Comparison of ENCODE assay signal across 13 cellular contexts in the genomic region with DNA sequence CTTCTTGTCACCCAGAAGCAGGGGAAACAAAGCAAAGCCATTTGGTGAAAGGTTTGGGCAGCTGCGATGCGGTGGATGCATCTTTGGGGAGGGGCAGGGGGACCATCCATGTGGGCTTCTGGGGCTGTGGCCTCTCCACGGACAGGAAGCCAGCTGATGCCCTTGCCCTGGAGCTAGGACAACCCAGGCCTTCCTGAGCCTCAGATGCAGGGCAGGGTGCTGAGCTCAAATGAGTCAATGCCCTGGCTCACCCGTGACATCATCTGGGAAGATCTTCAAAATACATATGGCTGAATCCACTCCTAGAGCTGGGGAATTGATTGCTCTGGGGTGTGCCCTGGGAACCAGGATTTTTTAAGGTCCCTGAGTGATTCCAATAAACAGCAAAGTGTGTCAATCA.
A peak's percentile ranks its signal among the peaks of the same experiment; 100 is the strongest.
DNase-seq lines count a peak whose midpoint lies in the region; ATAC-seq lines count a peak whose summit lies in the region.
"Had no signal": no experiment of that assay in that cellular context is flagged by ENCODE, and none has a peak within 500 bp of the region (broad histone marks: within the 10 kb centered on the region; RNA-seq: fewer than 3 reads in every experiment).

No MANE protein-coding gene starts in this region.

- no peak overlapping the region for H2AFZ ChIP-seq in GM23248

- no peaks in the 10 kb centered on the region for H3F3A ChIP-seq in GM23248 (ENCODE audit: insufficient read depth)

- H3K9me3 ChIP-seq in GM23248 (ENCODE audit: low read depth): no peaks in the 10 kb centered on the region
- H3K9me3 ChIP-seq: BLaER1 had no signal

- H3K9me2 ChIP-seq in GM23248 (ENCODE audit: insufficient read depth): no peaks in the 10 kb centered on the region

- in situ Hi-C loops in GM23248 (cut with MboI): no loop called here
- in situ Hi-C loops in G401 (cut with HindIII; ENCODE audit: low sequenced_read_pairs): no loop called here

- H3K36me3 ChIP-seq in GM23248 (ENCODE audit: low read depth): no peaks in the 10 kb centered on the region
- H3K36me3 ChIP-seq: BLaER1 had no signal

- no peaks in the 10 kb centered on the region for H3K4me1 ChIP-seq in GM23248 (ENCODE audit: insufficient read depth)

- H3K27me3 ChIP-seq in GM23248 (replicated peaks; ENCODE audit: insufficient read depth): no peaks in the 10 kb centered on the region
- H3K27me3 ChIP-seq: BLaER1 had no signal

- no peak overlapping the region for H3K27ac ChIP-seq in GM23248
- H3K27ac ChIP-seq: BLaER1 had no signal

- DNase-seq in GM23248 (peak; percentile 13), RPMI7951 (ENCODE audit: low read depth) (peak; percentile 14), left lobe of liver (ENCODE audit: low spot score) (peak; percentile 15), G401 (ENCODE audit: low spot score) (no peak)
- DNase-seq: AML-193, DMS53, KG1 had no signal

- H4K20me1 ChIP-seq in GM23248 (ENCODE audit: insufficient read depth): no peaks in the 10 kb centered on the region
- H4K20me1 ChIP-seq: BLaER1 had no signal

- no peak overlapping the region for H3K9ac ChIP-seq in GM23248
- H3K9ac ChIP-seq: BLaER1 had no signal

- 19 to 21% methylated on average over 4 of the region's 4 CpGs for WGBS in GM23248 (ENCODE audit: low coverage in 1 of 2, low lambda C conversion rate in 2 of 2, missing lambda C conversion rate in 2 of 2), 2 experiments

- ATAC-seq in left lobe of liver (no peak), HG03175 (IDR thresholded peaks at IDR 0.05; ENCODE audit: unreplicated experiment) (no peak), GM18519 (IDR thresholded peaks at IDR 0.05; ENCODE audit: low FRiP score, unreplicated experiment) (no peak), HG02759 (IDR thresholded peaks at IDR 0.05; ENCODE audit: unreplicated experiment) (no peak)
- ATAC-seq: GM12878, HCT116 had no signal

- no peak overlapping the region for H3K4me3 ChIP-seq in GM23248
- H3K4me3 ChIP-seq: BLaER1, GM12878 had no signal

- no peaks in the 10 kb centered on the region for H3K79me2 ChIP-seq in GM23248 (ENCODE audit: insufficient read depth)

- no peak overlapping the region for H3K4me2 ChIP-seq in GM23248 (ENCODE audit: unreplicated experiment)
- H3K4me2 ChIP-seq: BLaER1 had no signal
